In genomic region chr5:14870347-14871083, GRCh38 we compare ENCODE assay signal across 7 cellular contexts. TPM values are rescaled to one million over a fixed set of nuclear protein-coding genes. Genes with fewer than 3 reads are reported as not detected.
A peak's percentile ranks its signal among the peaks of the same experiment; 100 is the strongest.
DNase-seq lines count a peak whose midpoint lies in the region; ATAC-seq and TF ChIP-seq lines count a peak whose summit lies in the region.

No MANE protein-coding gene starts in this region.

- H3K27me3 Mint-ChIP-seq in progenitor cell of endocrine pancreas, result peaks cover 24% of the 10 kb centered on the region

- peak overlapping the region; percentile 81 for H3K27ac Mint-ChIP-seq in progenitor cell of endocrine pancreas

- H3K4me3 Mint-ChIP-seq in progenitor cell of endocrine pancreas (ENCODE audit: low read depth), result peak overlapping the region; percentile 74

- peak; percentile 37 for DNase-seq in GM13976 (ENCODE audit: low spot score)
- peak; percentile 19 for DNase-seq in NCI-H526 treated with DMSO at 0.1 percent for 48 hours (lab: John Stamatoyannopoulos, UW)
- peak; percentile 6 to 50 for DNase-seq in activated T-helper 1 cell treated with anti-CD3 and anti-CD28 coated beads, Interleukin-2, amount 50 U/mL, for 16 hours (ENCODE audit: low read depth in 1 of 2, low spot score in 1 of 2)
- peak; percentile 64 for DNase-seq in globus pallidus (ENCODE audit: low spot score)
- DNase-seq in progenitor cell of endocrine pancreas (ENCODE audit: low spot score, unreplicated experiment), result no peak

- no peaks in the 10 kb centered on the region for H3K9me3 Mint-ChIP-seq in progenitor cell of endocrine pancreas (ENCODE audit: low read depth)

- no peak for ATAC-seq in HG02763 (IDR thresholded peaks at IDR 0.05; ENCODE audit: unreplicated experiment)
- ATAC-seq in HG03521 (IDR thresholded peaks at IDR 0.05; ENCODE audit: unreplicated experiment), result no peak

- TF ChIP-seq CTCF in GM13976 (IDR thresholded peaks at IDR 0.05; ENCODE audit: borderline replicate concordance, control extremely low read depth, extremely low read depth, insufficient read depth, missing control alignments) (peak; percentile 24), progenitor cell of endocrine pancreas (IDR thresholded peaks at IDR 0.05; ENCODE audit: unreplicated experiment) (no peak)

- H3K4me1 Mint-ChIP-seq in progenitor cell of endocrine pancreas (ENCODE audit: low read depth), result peaks cover 11% of the 10 kb centered on the region

- H3K36me3 Mint-ChIP-seq in progenitor cell of endocrine pancreas (ENCODE audit: insufficient read depth), result no peaks in the 10 kb centered on the region

- in situ Hi-C loops in GM13976 (cut with MboI; ENCODE audit: low sequenced_read_pairs, unreplicated experiment), result no loop called here

RNA-seq across cellular contexts. Expression of gene ANKH, which starts 1.1 kb away (rescaled TPM):
- total RNA-seq in progenitor cell of endocrine pancreas, result 29.9 and 32.6 TPM in 2 replicates
